ENCODE assay signal across 9 cellular contexts in the genomic region with DNA sequence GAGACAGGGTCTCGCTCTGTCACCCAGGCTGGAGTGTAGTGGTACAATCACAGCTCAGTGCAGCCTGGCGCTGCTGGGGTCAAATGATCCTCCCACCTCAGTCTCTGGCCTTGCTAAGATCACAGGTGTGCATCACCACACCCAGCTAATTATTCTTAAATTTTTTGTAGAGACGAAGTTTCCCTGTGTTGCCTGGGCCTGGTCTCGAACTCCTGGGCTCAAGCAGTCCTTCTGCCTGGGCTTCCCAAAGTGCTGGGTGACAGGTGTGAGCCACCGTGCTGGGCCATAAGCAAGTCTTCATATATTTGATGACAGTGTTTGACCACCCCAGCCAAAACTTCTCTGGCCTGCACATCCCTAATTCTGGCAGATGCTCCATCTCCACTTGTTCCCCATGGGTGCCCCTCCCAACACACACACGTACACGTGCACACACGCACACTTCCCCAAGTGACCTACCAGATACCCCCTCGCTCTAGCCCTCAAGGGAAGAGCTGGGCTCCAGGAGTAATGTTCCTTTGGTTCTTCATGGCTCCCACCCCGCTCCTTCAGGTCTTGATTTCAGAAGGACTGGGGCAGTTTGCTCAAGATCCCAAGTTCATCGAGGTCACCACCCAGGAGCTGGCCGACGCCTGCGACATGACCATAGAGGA.
DNase-seq lines count a peak whose midpoint lies in the region; ATAC-seq and TF ChIP-seq lines count a peak whose summit lies in the region.
"Had no signal": no experiment of that assay in that cellular context is flagged by ENCODE, and none has a peak within 500 bp of the region (broad histone marks: within the 10 kb centered on the region; RNA-seq: fewer than 3 reads in every experiment).

No MANE protein-coding gene starts in this region.

- peak overlapping the region; percentile 89 for H3K27ac Mint-ChIP-seq in activated naive CD4-positive, alpha-beta T cell treated with anti-CD3 and anti-CD28 coated beads, Interleukin-2, amount 50 U/mL, for 24 hours
- H3K27ac Mint-ChIP-seq in activated naive CD8-positive, alpha-beta T cell treated with anti-CD3 and anti-CD28 coated beads for 36 hours, result peak overlapping the region; percentile 89

- H3K4me1 ChIP-seq in mesodermal cell (ENCODE audit: control insufficient read depth, insufficient read depth, low read length, poor library complexity, severe bottlenecking), result peaks cover 5% of the 10 kb centered on the region
- H3K4me1 ChIP-seq in transverse colon, result peaks cover 0 to 14% (median 2%) of the 10 kb centered on the region in 4 donors

- no peak for TF ChIP-seq CTCF in transverse colon (IDR thresholded peaks at IDR 0.05)

- H3K4me1 Mint-ChIP-seq in activated naive CD4-positive, alpha-beta T cell treated with anti-CD3 and anti-CD28 coated beads, Interleukin-2, amount 50 U/mL, for 24 hours, result peaks cover 45% of the 10 kb centered on the region
- peaks cover 40% of the 10 kb centered on the region for H3K4me1 Mint-ChIP-seq in activated naive CD8-positive, alpha-beta T cell treated with anti-CD3 and anti-CD28 coated beads for 36 hours

- TF ChIP-seq EP300 in transverse colon (IDR thresholded peaks at IDR 0.05; ENCODE audit: low read depth), result no peak

- H3K4me3 ChIP-seq in mesodermal cell (ENCODE audit: extremely low read depth, insufficient read depth, low read length, poor library complexity, severe bottlenecking) (peak overlapping the region; percentile 49), transverse colon (peak overlapping the region in 3 of 4 donors; percentile 38 to 65 (median 51))

- H3K36me3 Mint-ChIP-seq in activated naive CD4-positive, alpha-beta T cell treated with anti-CD3 and anti-CD28 coated beads, Interleukin-2, amount 50 U/mL, for 24 hours, result no peaks in the 10 kb centered on the region
- no peaks in the 10 kb centered on the region for H3K36me3 Mint-ChIP-seq in activated naive CD8-positive, alpha-beta T cell treated with anti-CD3 and anti-CD28 coated beads for 36 hours

- in situ Hi-C loops in transverse colon (cut with MboI; ENCODE audit: low pct_ligation_motif_present in 1 of 4, low pct_unique_long_range_greater_than_20kb in 1 of 4, low sequenced_read_pairs in 3 of 4), result no loop called here

- intact Hi-C loops in transverse colon (cut with DNase I; ENCODE audit: low total_unique reads), result no loop called here

- H3K36me3 ChIP-seq in mesodermal cell (ENCODE audit: control insufficient read depth, insufficient read depth, low read length) (no peaks in the 10 kb centered on the region), transverse colon (no peaks in the 10 kb centered on the region)

- TF ChIP-seq POLR2A in transverse colon (IDR thresholded peaks at IDR 0.05), result no peak

- WGBS in mesodermal cell (ENCODE audit: insufficient coverage in 2 of 2), 2 experiments, result 71 to 76% methylated on average over 13 of the region's 14 CpGs
- 65 to 86% methylated on average over 4 to 14 of the region's 14 CpGs for WGBS in transverse colon (ENCODE audit: low coverage in 1 of 2), 2 donors

- H3K27me3 Mint-ChIP-seq in activated naive CD4-positive, alpha-beta T cell treated with anti-CD3 and anti-CD28 coated beads, Interleukin-2, amount 50 U/mL, for 24 hours, result no peaks in the 10 kb centered on the region
- H3K27me3 Mint-ChIP-seq in activated naive CD8-positive, alpha-beta T cell treated with anti-CD3 and anti-CD28 coated beads for 36 hours, result no peaks in the 10 kb centered on the region

- no peak for ATAC-seq in HG02798 (IDR thresholded peaks at IDR 0.05; ENCODE audit: poor library complexity, unreplicated experiment)

- H3K9me3 ChIP-seq in mesodermal cell (ENCODE audit: control insufficient read depth, low read length), result no peaks in the 10 kb centered on the region
- H3K9me3 ChIP-seq in transverse colon, result no peaks in the 10 kb centered on the region

- no peak for DNase-seq in activated naive CD4-positive, alpha-beta T cell (lab: John Stamatoyannopoulos, UW)
- no peak for DNase-seq in activated naive CD8-positive, alpha-beta T cell treated with anti-CD3 and anti-CD28 coated beads for 36 hours
- DNase-seq in transverse colon (no peak), DMS153 (lab: John Stamatoyannopoulos, UW) (no peak), NCI-H1694 (lab: John Stamatoyannopoulos, UW) (no peak)
- DNase-seq: SHP77 treated with DMSO at 0.1 percent for 48 hours had no signal

- no peaks in the 10 kb centered on the region for H3K9me3 Mint-ChIP-seq in activated naive CD4-positive, alpha-beta T cell treated with anti-CD3 and anti-CD28 coated beads, Interleukin-2, amount 50 U/mL, for 24 hours
- H3K9me3 Mint-ChIP-seq in activated naive CD8-positive, alpha-beta T cell treated with anti-CD3 and anti-CD28 coated beads for 36 hours, result no peaks in the 10 kb centered on the region

- no peak overlapping the region for H3K27ac ChIP-seq in mesodermal cell (ENCODE audit: low read depth, low read length, severe bottlenecking)
- peak overlapping the region in 2 of 4 donors; percentile 65 to 70 for H3K27ac ChIP-seq in transverse colon

- no peaks in the 10 kb centered on the region for H3K27me3 ChIP-seq in transverse colon

- peak overlapping the region; percentile 90 for H3K4me3 Mint-ChIP-seq in activated naive CD4-positive, alpha-beta T cell treated with anti-CD3 and anti-CD28 coated beads, Interleukin-2, amount 50 U/mL, for 24 hours
- H3K4me3 Mint-ChIP-seq in activated naive CD8-positive, alpha-beta T cell treated with anti-CD3 and anti-CD28 coated beads for 36 hours, result peak overlapping the region; percentile 83
